ENCODE assay signal across 20 cellular contexts in genomic region chr12:96513681-96514080, GRCh38. TPM values are rescaled to one million over a fixed set of nuclear protein-coding genes. Genes with fewer than 3 reads are reported as not detected.
"Had no signal": no experiment of that assay in that cellular context is flagged by ENCODE, and none has a peak within 500 bp of the region (broad histone marks: within the 10 kb centered on the region; RNA-seq: fewer than 3 reads in every experiment).

No MANE protein-coding gene starts in this region.

- H3K27me3 Mint-ChIP-seq: activated CD8-positive, alpha-beta memory T cell treated with anti-CD3 and anti-CD28 coated beads, Interleukin-2, amount 10 ng/mL, durations not matched to agents 7 days and 5 days; activated naive CD8-positive, alpha-beta T cell treated with anti-CD3 and anti-CD28 coated beads, Interleukin-2, amount 10 ng/mL, durations not matched to agents 7 days and 5 days; stimulated activated naive B cell treated with anti-CD40 and anti-IgM and Interleukin-4, amounts not matched to agents 10 μg/mL and 1 μg/mL and 100 μg/mL, for 72 hours had no signal

- H3K36me3 ChIP-seq: breast epithelium, gastrocnemius medialis, neural progenitor cell, pancreas, upper lobe of left lung had no signal

- H3K4me3 Mint-ChIP-seq: activated CD8-positive, alpha-beta memory T cell treated with anti-CD3 and anti-CD28 coated beads, Interleukin-2, amount 10 ng/mL, durations not matched to agents 7 days and 5 days; activated naive CD8-positive, alpha-beta T cell treated with anti-CD3 and anti-CD28 coated beads, Interleukin-2, amount 10 ng/mL, durations not matched to agents 7 days and 5 days; activated T-cell treated with anti-CD3 and anti-CD28 coated beads, Interleukin-2, amount 50 U/mL, for 4 hours; endodermal cell; mesothelial cell of epicardium; neural progenitor cell; stimulated activated naive B cell treated with anti-CD40 and anti-IgM and Interleukin-4, amounts not matched to agents 10 μg/mL and 1 μg/mL and 100 μg/mL, for 72 hours had no signal

- H3K36me3 Mint-ChIP-seq: activated CD8-positive, alpha-beta memory T cell treated with anti-CD3 and anti-CD28 coated beads, Interleukin-2, amount 10 ng/mL, durations not matched to agents 7 days and 5 days; mesothelial cell of epicardium; neural progenitor cell; stimulated activated naive B cell treated with anti-CD40 and anti-IgM and Interleukin-4, amounts not matched to agents 10 μg/mL and 1 μg/mL and 100 μg/mL, for 72 hours had no signal

- H3K9ac ChIP-seq: neural progenitor cell had no signal

- H3K4me3 ChIP-seq: breast epithelium, gastrocnemius medialis, neural progenitor cell, pancreas, smooth muscle cell, upper lobe of left lung had no signal

- H3K27me3 ChIP-seq: breast epithelium, gastrocnemius medialis, neural progenitor cell, upper lobe of left lung had no signal

- H3K9me3 Mint-ChIP-seq: activated naive CD8-positive, alpha-beta T cell treated with anti-CD3 and anti-CD28 coated beads, Interleukin-2, amount 10 ng/mL, durations not matched to agents 7 days and 5 days; activated T-cell treated with anti-CD3 and anti-CD28 coated beads, Interleukin-2, amount 50 U/mL, for 4 hours; endodermal cell; mesothelial cell of epicardium; neural progenitor cell; stimulated activated naive B cell treated with anti-CD40 and anti-IgM and Interleukin-4, amounts not matched to agents 10 μg/mL and 1 μg/mL and 100 μg/mL, for 72 hours had no signal

- ATAC-seq: activated CD8-positive, alpha-beta memory T cell treated with anti-CD3 and anti-CD28 coated beads, Interleukin-2, amount 10 ng/mL, durations not matched to agents 7 days and 5 days; activated T-cell treated with anti-CD3 and anti-CD28 coated beads, Interleukin-2, amount 50 U/mL, for 4 hours; gastrocnemius medialis; pancreas; right cardiac atrium had no signal

- H3K9me3 ChIP-seq: breast epithelium, gastrocnemius medialis, pancreas, upper lobe of left lung had no signal

- H3K4me1 ChIP-seq: breast epithelium, gastrocnemius medialis, neural progenitor cell, pancreas had no signal

- H3K4me1 Mint-ChIP-seq: endodermal cell, mesothelial cell of epicardium, neural progenitor cell had no signal

- DNase-seq: activated CD4-positive, alpha-beta T cell treated with anti-CD3 and anti-CD28 coated beads for 1 hour; activated CD4-positive, alpha-beta T cell treated with anti-CD3 and anti-CD28 coated beads, Interleukin-2, amount 50 U/mL, for 48 hours; activated CD8-positive, alpha-beta memory T cell treated with anti-CD3 and anti-CD28 coated beads, Interleukin-2, amount 10 ng/mL, durations not matched to agents 7 days and 5 days; activated gamma-delta T cell; activated naive CD8-positive, alpha-beta T cell treated with anti-CD3 and anti-CD28 coated beads, Interleukin-2, amount 10 ng/mL, durations not matched to agents 7 days and 5 days; activated T-cell treated with anti-CD3 and anti-CD28 coated beads, Interleukin-2, amount 50 U/mL, for 4 hours; aorta; endodermal cell; gastrocnemius medialis; kidney; pancreas; right cardiac atrium; substantia nigra; T-helper 9 cell; upper lobe of left lung had no signal

- H3K27ac Mint-ChIP-seq: activated CD8-positive, alpha-beta memory T cell treated with anti-CD3 and anti-CD28 coated beads, Interleukin-2, amount 10 ng/mL, durations not matched to agents 7 days and 5 days; activated naive CD8-positive, alpha-beta T cell treated with anti-CD3 and anti-CD28 coated beads, Interleukin-2, amount 10 ng/mL, durations not matched to agents 7 days and 5 days; endodermal cell; mesothelial cell of epicardium; stimulated activated naive B cell treated with anti-CD40 and anti-IgM and Interleukin-4, amounts not matched to agents 10 μg/mL and 1 μg/mL and 100 μg/mL, for 72 hours had no signal

RNA-seq across cellular contexts. Expression of gene CFAP54, which starts 24.3 kb away (rescaled TPM):
- total RNA-seq: gastrocnemius medialis had no signal
